ENCODE assay signal across 1 cellular context in genomic region chr14:21264025-21264801, GRCh38.
TF ChIP-seq lines count a peak whose summit lies in the region.

No MANE protein-coding gene starts in this region.

TF ChIP-seq in K562, 482 proteins besides CTCF, POLR2A, EP300 and RAD21 (continued from another document):
- TF ChIP-seq MAFF (IDR thresholded peaks at IDR 0.05; ENCODE audit: low read length) (peak; percentile 17; the same call in 1 of the 2 replicates), ZBTB2 (IDR thresholded peaks at IDR 0.05) (no peak), ATF3 (IDR thresholded peaks at IDR 0.05) (peak; percentile 83), ATF3 (CRISPR knock-in tag; conservative IDR thresholded peaks at IDR 0.05) (no peak), CREB1 (IDR thresholded peaks at IDR 0.05) (no peak), CREB1 (CRISPR knock-in tag; IDR thresholded peaks at IDR 0.05) (no peak), MITF (IDR thresholded peaks at IDR 0.05) (no peak), ZNF518B (CRISPR knock-in tag; IDR thresholded peaks at IDR 0.05) (no peak), POLR2AphosphoS2 (IDR thresholded peaks at IDR 0.05; ENCODE audit: low read length) (peak; percentile 58; the same call in 1 of the 2 replicates), KLF1 (tag; IDR thresholded peaks at IDR 0.05) (no peak), DPF2 (IDR thresholded peaks at IDR 0.05) (0 out of 2 replicates have a peak, but pooled peaks have one; percentile 17), HEY1 (CRISPR knock-in tag; IDR thresholded peaks at IDR 0.05; ENCODE audit: borderline replicate concordance) (no peak), C11orf30 (IDR thresholded peaks at IDR 0.05; ENCODE audit: low read depth) (peak; percentile 52)
